In the genomic region with DNA sequence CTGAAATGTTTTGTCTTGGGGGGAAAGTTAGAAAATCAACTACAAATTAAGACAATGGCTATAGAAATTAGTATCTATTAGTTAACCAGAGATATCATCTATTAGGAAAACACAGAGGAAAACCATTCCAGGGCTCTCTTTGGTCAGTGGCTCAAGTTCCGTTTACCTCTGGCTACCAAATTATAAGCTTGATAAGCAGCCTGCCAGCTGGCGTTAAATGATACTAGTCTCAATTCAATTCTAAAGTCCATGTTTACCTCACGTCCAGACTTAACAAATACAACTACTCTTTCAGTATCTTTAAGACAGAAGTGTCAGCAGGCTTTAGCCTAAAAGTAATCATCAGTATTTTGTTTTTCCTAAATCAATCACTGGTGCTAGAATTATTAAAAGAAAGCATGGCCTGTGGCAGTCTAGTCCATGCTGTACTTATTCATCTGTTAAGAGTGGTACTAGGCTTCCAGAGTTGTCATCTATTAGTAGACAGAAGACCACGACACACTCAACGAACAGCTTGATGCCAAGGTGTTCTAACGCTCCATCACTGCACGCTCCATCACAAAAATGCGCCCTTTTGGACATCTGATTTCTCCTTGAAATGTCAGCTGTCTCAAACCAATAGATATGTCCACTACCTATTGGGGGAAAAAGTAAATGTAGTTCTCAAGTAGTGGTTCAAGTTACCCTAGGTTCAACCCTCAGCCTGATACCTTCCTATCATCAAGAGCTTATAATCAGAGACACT, we compare ENCODE assay signal across 8 cellular contexts. TPM values are rescaled to one million over a fixed set of nuclear protein-coding genes. Genes with fewer than 3 reads are reported as not detected.
DNase-seq lines count a peak whose midpoint lies in the region; ATAC-seq and TF ChIP-seq lines count a peak whose summit lies in the region.

No MANE protein-coding gene starts in this region.

- peak overlapping the region; percentile 86 to 98 for H3K4me3 ChIP-seq in cardiac fibroblast (replicated peaks in 1 of 2; ENCODE audit: low read depth in 2 of 2, low read length in 2 of 2)
- peak overlapping the region; percentile 93 for H3K4me3 ChIP-seq in mucosa of descending colon

- H3K9me3 ChIP-seq in mucosa of descending colon, result no peaks in the 10 kb centered on the region

- no peaks in the 10 kb centered on the region for H3K9me3 Mint-ChIP-seq in activated naive CD4-positive, alpha-beta T cell treated with anti-CD3 and anti-CD28 coated beads for 36 hours

- no peaks in the 10 kb centered on the region for H3K27me3 Mint-ChIP-seq in activated naive CD4-positive, alpha-beta T cell treated with anti-CD3 and anti-CD28 coated beads for 36 hours (ENCODE audit: low read depth)

- H3K27ac Mint-ChIP-seq in activated naive CD4-positive, alpha-beta T cell treated with anti-CD3 and anti-CD28 coated beads for 36 hours, result peak overlapping the region; percentile 94

- peaks cover 17% of the 10 kb centered on the region for H3K36me3 Mint-ChIP-seq in activated naive CD4-positive, alpha-beta T cell treated with anti-CD3 and anti-CD28 coated beads for 36 hours (ENCODE audit: low read depth)

- peak; percentile 12 for DNase-seq in activated naive CD4-positive, alpha-beta T cell treated with anti-CD3 and anti-CD28 coated beads for 36 hours
- no peak for DNase-seq in activated naive CD4-positive, alpha-beta T cell treated with anti-CD3 and anti-CD28 coated beads, Interleukin-2, amount 50 U/mL, for 16 hours
- peak; percentile 92 for DNase-seq in NCI-H526 treated with DMSO at 0.1 percent for 48 hours (lab: John Stamatoyannopoulos, UW)
- no peak for DNase-seq in cardiac fibroblast (ENCODE audit: low read depth in 2 of 2)
- DNase-seq in mucosa of descending colon, result peak in 1 of 3 donors; percentile 80
- DNase-seq in hippocampal formation (lab: John Stamatoyannopoulos, UW), result no peak
- no peak for DNase-seq in 8988T

- intact Hi-C loops in activated naive CD4-positive, alpha-beta T cell treated with anti-CD3 and anti-CD28 coated beads for 36 hours (cut with micrococcal nuclease), result loop anchor here (2.0 to 10.0 kb wide), 6 partner anchors 433 to 1843 kb away; a partner anchor contains a TSS
- intact Hi-C loops in mucosa of descending colon (cut with DNase I, micrococcal nuclease), result loop anchor here in 1 of 2 donors (10.0 kb wide), 1 partner anchor 369 kb away; no protein-coding TSS in a partner anchor

- no peak for TF ChIP-seq CTCF in cardiac fibroblast (IDR thresholded peaks at IDR 0.05; ENCODE audit: low read depth, low read length)
- no peak for TF ChIP-seq CTCF in mucosa of descending colon (IDR thresholded peaks at IDR 0.05)

- H3K36me3 ChIP-seq in mucosa of descending colon (ENCODE audit: low read depth), result no peaks in the 10 kb centered on the region

- ATAC-seq in mucosa of descending colon (peak; percentile 13), GM18861 (IDR thresholded peaks at IDR 0.05; ENCODE audit: unreplicated experiment) (no peak)

- CTCF ChIA-PET in activated naive CD4-positive, alpha-beta T cell treated with anti-CD3 and anti-CD28 coated beads for 36 hours (lab: Charles Lee), result interaction anchor here (0.5 to 2.9 kb wide), 4 partner anchors 16 to 365 kb away, joined by 3 to 8 read pairs (median 6); no protein-coding TSS in a partner anchor

- H3K4me3 Mint-ChIP-seq in activated naive CD4-positive, alpha-beta T cell treated with anti-CD3 and anti-CD28 coated beads for 36 hours, result peak overlapping the region; percentile 92

- peaks cover 49% of the 10 kb centered on the region for H3K4me1 Mint-ChIP-seq in activated naive CD4-positive, alpha-beta T cell treated with anti-CD3 and anti-CD28 coated beads for 36 hours (ENCODE audit: low read depth)

- peaks cover 23% of the 10 kb centered on the region for H3K4me1 ChIP-seq in mucosa of descending colon (ENCODE audit: low read depth)

RNA-seq across cellular contexts. Expression of a gene that starts 1.5 kb away (rescaled TPM):
- total RNA-seq in activated naive CD4-positive, alpha-beta T cell treated with anti-CD3 and anti-CD28 coated beads for 36 hours, result 100 to 1,000 TPM in 1 of 2 experiments, 10 to 100 TPM in 1; 97.3 to 100 TPM
- 100 to 1,000 TPM; 111 to 213 (median 138) TPM for total RNA-seq in mucosa of descending colon

Comparison
In these comparisons a context has a peak if more than half of its experiments do, and no peak if none do; other contexts are left out.
1. DNase-seq: peak in activated naive CD4-positive, alpha-beta T cell treated with anti-CD3 and anti-CD28 coated beads for 36 hours (single experiment) and NCI-H526 treated with DMSO at 0.1 percent for 48 hours (single experiment); none in activated naive CD4-positive, alpha-beta T cell treated with anti-CD3 and anti-CD28 coated beads, Interleukin-2, amount 50 U/mL, for 16 hours (single experiment), cardiac fibroblast (0 of 2), hippocampal formation (0 of 2) and 8988T (single experiment).